In the genomic region with DNA sequence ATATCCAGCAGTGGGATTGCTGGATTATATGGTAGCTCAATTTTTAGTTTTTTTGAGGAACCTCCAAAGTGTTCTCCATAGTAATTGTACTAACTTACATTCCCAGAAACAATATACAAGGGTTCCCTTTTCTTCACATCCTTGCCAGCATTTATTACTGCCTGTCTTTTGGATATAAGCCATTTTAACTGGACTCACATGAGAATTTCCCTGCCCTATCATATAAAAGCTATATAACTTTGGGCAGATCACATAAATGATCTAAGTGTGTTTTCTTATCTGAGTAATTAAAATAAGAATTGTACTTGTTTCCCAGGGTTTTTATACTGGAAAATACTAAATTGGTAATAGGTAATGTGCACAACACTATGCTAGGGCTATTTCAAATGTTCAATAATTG, we compare ENCODE assay signal across 29 cellular contexts.
"Had no signal": no experiment of that assay in that cellular context is flagged by ENCODE, and none has a peak within 500 bp of the region (broad histone marks: within the 10 kb centered on the region; RNA-seq: fewer than 3 reads in every experiment).

No MANE protein-coding gene starts in this region.

- H3K36me3 ChIP-seq: neutrophil, pancreas, prostate gland, spleen, suprapubic skin, tibial artery, transverse colon, upper lobe of right lung, uterus had no signal

- H3K4me3 ChIP-seq: pancreas, prostate gland, skin epidermis, smooth muscle cell, spleen, suprapubic skin, testis, tibial artery, transverse colon, upper lobe of right lung, uterus had no signal

- H3K9me3 ChIP-seq: neutrophil, pancreas, prostate gland, spleen, suprapubic skin, testis, transverse colon, upper lobe of right lung, uterus had no signal

- H3K4me1 ChIP-seq: pancreas, prostate gland, spleen, suprapubic skin, testis, upper lobe of right lung, uterus had no signal

- H3K27me3 ChIP-seq: neutrophil, pancreas, spleen, suprapubic skin, testis, tibial artery, transverse colon, upper lobe of right lung, uterus had no signal

- DNase-seq: naive thymus-derived CD8-positive, alpha-beta T cell; nephron progenitor cell; nucleus accumbens; pancreas; retina; right cardiac atrium; spleen; stimulated activated CD4-positive, alpha-beta T cell treated with anti-CD3 and anti-CD28 coated beads, Interleukin-12 subunit alpha, Interleukin-12 subunit beta, amount 100 ng/mL, for 4 hours; stimulated activated CD4-positive, alpha-beta T cell treated with anti-CD3 and anti-CD28 coated beads, Interleukin-1b, Interleukin-23, amount 100 ng/mL, for 48 hours; stimulated activated CD4-positive, alpha-beta T cell treated with anti-CD3 and anti-CD28 coated beads, Interleukin-4, amount 100 ng/mL, for 1 hour; stimulated activated CD4-positive, alpha-beta T cell treated with anti-CD3 and anti-CD28 coated beads, Interleukin-4, amount 100 ng/mL, for 4 hours; stimulated activated CD8-positive, alpha-beta memory T cell treated with anti-CD3 and anti-CD28 coated beads, Interleukin-4, amount 100 ng/mL, for 48 hours; stimulated activated naive CD4-positive, alpha-beta T cell; stimulated activated naive CD8-positive, alpha-beta T cell treated with anti-CD3 and anti-CD28 coated beads, Interleukin-15, amount 100 ng/mL, for 72 hours; stimulated activated naive CD8-positive, alpha-beta T cell treated with anti-CD3 and anti-CD28 coated beads, Interleukin-15, Interleukin-2, amounts not matched to agents 100 U/mL and 50 U/mL, for 24 hours; substantia nigra; testis; tibial artery; transverse colon; upper lobe of right lung; uterus had no signal

- ATAC-seq: naive thymus-derived CD8-positive, alpha-beta T cell; natural killer cell treated with Interleukin-12 subunit alpha and Interleukin-12 subunit beta and Interleukin-15 and Interleukin-18, amount 100 ng/mL, for 72 hours; pancreas; right cardiac atrium; sciatic nerve; stimulated activated memory B cell treated with anti-CD40 and anti-IgM and Interleukin-4, amounts not matched to agents 10 μg/mL and 1 μg/mL and 100 μg/mL, for 72 hours; stimulated activated naive CD8-positive, alpha-beta T cell treated with anti-CD3 and anti-CD28 coated beads, Interleukin-15, amount 100 ng/mL, for 72 hours; stimulated activated naive CD8-positive, alpha-beta T cell treated with anti-CD3 and anti-CD28 coated beads, Interleukin-15, Interleukin-2, amounts not matched to agents 100 U/mL and 50 U/mL, for 24 hours; upper lobe of right lung had no signal

- H3K27ac ChIP-seq: neutrophil, pancreas, prostate gland, skin epidermis, spleen, suprapubic skin, testis, tibial artery, transverse colon, upper lobe of right lung, uterus had no signal
